In the genomic region with DNA sequence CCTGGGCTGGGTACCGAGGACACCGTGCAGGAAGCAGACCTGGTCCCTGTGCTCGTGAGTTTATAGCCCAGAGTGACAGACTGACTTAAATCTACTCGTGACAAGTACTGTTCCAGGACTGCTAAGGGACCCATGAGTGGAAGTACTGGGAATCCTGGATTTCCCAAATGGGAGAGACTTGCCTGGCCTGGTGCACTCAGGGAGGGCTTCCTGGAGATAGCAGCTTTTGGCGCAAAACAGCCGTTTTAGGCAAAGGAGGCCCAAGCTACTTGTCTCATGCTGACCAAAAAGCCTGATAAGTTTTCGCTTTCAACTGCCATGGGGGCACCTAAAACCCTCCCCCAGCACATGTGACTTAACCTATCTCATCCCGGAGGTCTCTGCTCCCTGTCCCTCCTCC, we compare ENCODE assay signal across 29 cellular contexts. TPM values are rescaled to one million over a fixed set of nuclear protein-coding genes. Genes with fewer than 3 reads are reported as not detected.
"Had no signal": no experiment of that assay in that cellular context is flagged by ENCODE, and none has a peak within 500 bp of the region (broad histone marks: within the 10 kb centered on the region; RNA-seq: fewer than 3 reads in every experiment).

No MANE protein-coding gene starts in this region.

- H3K27ac Mint-ChIP-seq: activated CD4-positive, alpha-beta memory T cell treated with anti-CD3 and anti-CD28 coated beads for 36 hours; activated CD4-positive, alpha-beta T cell treated with anti-CD3 and anti-CD28 coated beads for 36 hours; activated CD4-positive, alpha-beta T cell treated with anti-CD3 and anti-CD28 coated beads, Interleukin-2, amount 10 ng/mL, durations not matched to agents 24 days and 14 days; activated naive CD4-positive, alpha-beta T cell treated with anti-CD3 and anti-CD28 coated beads, Interleukin-2, amount 10 ng/mL, durations not matched to agents 7 days and 5 days; activated naive CD4-positive, alpha-beta T cell treated with anti-CD3 and anti-CD28 coated beads, Interleukin-2, amount 50 U/mL, for 72 hours; activated naive CD8-positive, alpha-beta T cell treated with anti-CD3 and anti-CD28 coated beads, Interleukin-2, amount 10 ng/mL, durations not matched to agents 7 days and 5 days; effector memory CD8-positive, alpha-beta T cell had no signal

- H3K27me3 Mint-ChIP-seq: activated CD4-positive, alpha-beta memory T cell treated with anti-CD3 and anti-CD28 coated beads for 36 hours; activated CD4-positive, alpha-beta T cell treated with anti-CD3 and anti-CD28 coated beads, Interleukin-2, amount 10 ng/mL, durations not matched to agents 24 days and 14 days had no signal

- DNase-seq: activated CD4-positive, alpha-beta memory T cell treated with anti-CD3 and anti-CD28 coated beads for 36 hours; activated CD4-positive, alpha-beta T cell treated with anti-CD3 and anti-CD28 coated beads for 36 hours; activated CD4-positive, alpha-beta T cell treated with anti-CD3 and anti-CD28 coated beads, Interleukin-2, amount 10 ng/mL, durations not matched to agents 24 days and 14 days; activated CD4-positive, CD25-positive, alpha-beta regulatory T cell; activated CD4-positive, CD25-positive, alpha-beta regulatory T cell treated with anti-CD3 and anti-CD28 coated beads, Interleukin-2, amount 50 U/mL, for 72 hours; activated CD8-positive, alpha-beta memory T cell treated with anti-CD3 and anti-CD28 coated beads for 24 hours; activated gamma-delta T cell; activated naive CD4-positive, alpha-beta T cell; activated naive CD4-positive, alpha-beta T cell treated with anti-CD3 and anti-CD28 coated beads, Interleukin-2, amount 10 ng/mL, durations not matched to agents 7 days and 5 days; activated naive CD8-positive, alpha-beta T cell treated with anti-CD3 and anti-CD28 coated beads, Interleukin-2, amount 10 ng/mL, durations not matched to agents 7 days and 5 days; activated T-cell treated with anti-CD3 and anti-CD28 coated beads, Interleukin-2, amount 50 U/mL, for 48 hours; brain microvascular endothelial cell; cortex of kidney; dermis blood vessel endothelial cell; effector CD4-positive, alpha-beta T cell; effector memory CD8-positive, alpha-beta T cell; erythroblast; foreskin keratinocyte; gastrocnemius medialis; glutamatergic neuron; heart left ventricle; T-helper 2 cell had no signal

- H3K27me3 ChIP-seq: heart left ventricle had no signal

- H3K4me1 ChIP-seq: esophagus muscularis mucosa, foreskin keratinocyte, gastrocnemius medialis had no signal

- ATAC-seq: activated CD4-positive, alpha-beta T cell treated with anti-CD3 and anti-CD28 coated beads for 36 hours; activated naive CD4-positive, alpha-beta T cell treated with anti-CD3 and anti-CD28 coated beads, Interleukin-2, amount 50 U/mL, for 72 hours; effector memory CD8-positive, alpha-beta T cell; foreskin keratinocyte; gastrocnemius medialis; heart left ventricle had no signal

- H3K36me3 Mint-ChIP-seq: activated CD4-positive, alpha-beta memory T cell treated with anti-CD3 and anti-CD28 coated beads for 36 hours; activated naive CD4-positive, alpha-beta T cell treated with anti-CD3 and anti-CD28 coated beads, Interleukin-2, amount 10 ng/mL, durations not matched to agents 7 days and 5 days had no signal

- H3K4me3 Mint-ChIP-seq: activated CD4-positive, alpha-beta memory T cell treated with anti-CD3 and anti-CD28 coated beads for 36 hours; activated CD4-positive, alpha-beta T cell treated with anti-CD3 and anti-CD28 coated beads for 36 hours; activated CD4-positive, alpha-beta T cell treated with anti-CD3 and anti-CD28 coated beads, Interleukin-2, amount 10 ng/mL, durations not matched to agents 24 days and 14 days; activated naive CD4-positive, alpha-beta T cell treated with anti-CD3 and anti-CD28 coated beads, Interleukin-2, amount 10 ng/mL, durations not matched to agents 7 days and 5 days; activated naive CD8-positive, alpha-beta T cell treated with anti-CD3 and anti-CD28 coated beads, Interleukin-2, amount 10 ng/mL, durations not matched to agents 7 days and 5 days; central memory CD8-positive, alpha-beta T cell; effector memory CD8-positive, alpha-beta T cell had no signal

- H3K9me3 ChIP-seq: esophagus muscularis mucosa, gastrocnemius medialis, heart left ventricle had no signal

- H3K4me3 ChIP-seq: esophagus muscularis mucosa, gastrocnemius medialis, heart left ventricle had no signal

- H3K27ac ChIP-seq: brain microvascular endothelial cell, esophagus muscularis mucosa, foreskin keratinocyte, gastrocnemius medialis, heart left ventricle had no signal

- FAIRE-seq: astrocyte, colon had no signal

- H3K36me3 ChIP-seq: brain microvascular endothelial cell, esophagus muscularis mucosa, gastrocnemius medialis, heart left ventricle had no signal

- H3K9me3 Mint-ChIP-seq: central memory CD8-positive, alpha-beta T cell; effector memory CD8-positive, alpha-beta T cell had no signal

- H3K4me1 Mint-ChIP-seq: central memory CD8-positive, alpha-beta T cell had no signal

RNA-seq across cellular contexts. Expression of gene ATP2C2, which starts 51.4 kb away (rescaled TPM):
- total RNA-seq: activated CD4-positive, alpha-beta memory T cell treated with anti-CD3 and anti-CD28 coated beads for 36 hours; activated CD4-positive, alpha-beta T cell treated with anti-CD3 and anti-CD28 coated beads for 36 hours; activated CD4-positive, alpha-beta T cell treated with anti-CD3 and anti-CD28 coated beads, Interleukin-2, amount 10 ng/mL, durations not matched to agents 24 days and 14 days; activated naive CD4-positive, alpha-beta T cell treated with anti-CD3 and anti-CD28 coated beads, Interleukin-2, amount 50 U/mL, for 72 hours; activated naive CD8-positive, alpha-beta T cell treated with anti-CD3 and anti-CD28 coated beads, Interleukin-2, amount 10 ng/mL, durations not matched to agents 7 days and 5 days; cardiac septum; dermis blood vessel endothelial cell; heart left ventricle; T-helper 1 cell treated with Interleukin-12 subunit alpha and Interleukin-12 subunit beta and Interleukin-4 antibody, amounts not matched to agents 30 ng/mL and 1 ng/mL, for 36 hours had no signal
